ENCODE assay signal across 1 cellular context in genomic region chr2:61679096-61679495, GRCh38.
TF ChIP-seq lines count a peak whose summit lies in the region.

No MANE protein-coding gene starts in this region.

TF ChIP-seq in HEK293, 187 proteins besides CTCF, POLR2A, EP300 and RAD21 (continued from another document):
- TF ChIP-seq, protein P1, sequence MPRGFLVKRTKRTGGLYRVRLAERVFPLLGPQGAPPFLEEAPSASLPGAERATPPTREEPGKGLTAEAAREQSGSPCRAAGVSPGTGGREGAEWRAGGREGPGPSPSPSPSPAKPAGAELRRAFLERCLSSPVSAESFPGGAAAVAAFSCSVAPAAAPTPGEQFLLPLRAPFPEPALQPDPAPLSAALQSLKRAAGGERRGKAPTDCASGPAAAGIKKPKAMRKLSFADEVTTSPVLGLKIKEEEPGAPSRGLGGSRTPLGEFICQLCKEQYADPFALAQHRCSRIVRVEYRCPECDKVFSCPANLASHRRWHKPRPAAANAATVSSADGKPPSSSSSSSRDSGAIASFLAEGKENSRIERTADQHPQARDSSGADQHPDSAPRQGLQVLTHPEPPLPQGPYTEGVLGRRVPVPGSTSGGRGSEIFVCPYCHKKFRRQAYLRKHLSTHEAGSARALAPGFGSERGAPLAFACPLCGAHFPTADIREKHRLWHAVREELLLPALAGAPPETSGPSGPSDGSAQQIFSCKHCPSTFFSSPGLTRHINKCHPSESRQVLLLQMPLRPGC (tag by site-specific recombination; IDR thresholded peaks at IDR 0.05), result no peak
- TF ChIP-seq, protein P2, sequence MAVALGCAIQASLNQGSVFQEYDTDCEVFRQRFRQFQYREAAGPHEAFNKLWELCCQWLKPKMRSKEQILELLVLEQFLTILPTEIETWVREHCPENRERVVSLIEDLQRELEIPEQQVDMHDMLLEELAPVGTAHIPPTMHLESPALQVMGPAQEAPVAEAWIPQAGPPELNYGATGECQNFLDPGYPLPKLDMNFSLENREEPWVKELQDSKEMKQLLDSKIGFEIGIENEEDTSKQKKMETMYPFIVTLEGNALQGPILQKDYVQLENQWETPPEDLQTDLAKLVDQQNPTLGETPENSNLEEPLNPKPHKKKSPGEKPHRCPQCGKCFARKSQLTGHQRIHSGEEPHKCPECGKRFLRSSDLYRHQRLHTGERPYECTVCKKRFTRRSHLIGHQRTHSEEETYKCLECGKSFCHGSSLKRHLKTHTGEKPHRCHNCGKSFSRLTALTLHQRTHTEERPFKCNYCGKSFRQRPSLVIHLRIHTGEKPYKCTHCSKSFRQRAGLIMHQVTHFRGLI (tag by site-specific recombination; IDR thresholded peaks at IDR 0.05), result no peak
- peak; percentile 42 for TF ChIP-seq SETDB1 (IDR thresholded peaks at IDR 0.05; ENCODE audit: insufficient read length, low read length)
